In the genomic region with DNA sequence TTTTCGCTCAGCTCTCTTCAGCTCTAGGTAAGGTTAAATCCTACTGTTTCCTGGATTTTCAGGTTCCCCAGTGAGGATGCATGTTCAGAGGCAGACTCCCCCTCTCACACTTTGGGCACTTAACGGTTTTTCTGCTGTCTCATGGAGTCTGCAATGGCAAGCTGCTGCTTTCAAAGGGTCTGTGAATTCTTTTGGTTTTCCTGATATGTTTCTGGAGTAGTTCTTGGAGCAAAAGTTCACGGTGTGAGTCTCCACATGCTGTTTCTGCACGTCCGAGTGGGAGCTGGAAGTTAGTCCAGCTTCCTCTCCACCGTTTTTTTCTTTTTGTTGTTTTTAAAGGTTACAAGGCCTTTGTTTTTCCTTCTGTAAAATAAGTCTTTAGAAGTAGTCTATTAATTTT, we compare ENCODE assay signal across 11 cellular contexts. TPM values are rescaled to one million over a fixed set of nuclear protein-coding genes. Genes with fewer than 3 reads are reported as not detected.
A peak's percentile ranks its signal among the peaks of the same experiment; 100 is the strongest.
DNase-seq lines count a peak whose midpoint lies in the region; ATAC-seq, FAIRE-seq and TF ChIP-seq lines count a peak whose summit lies in the region.
"Had no signal": no experiment of that assay in that cellular context is flagged by ENCODE, and none has a peak within 500 bp of the region (broad histone marks: within the 10 kb centered on the region; RNA-seq: fewer than 3 reads in every experiment).

No MANE protein-coding gene starts in this region.

- H4K91ac ChIP-seq in mesenchymal stem cell (ENCODE audit: low read length) = no peak overlapping the region

- no peak overlapping the region for H2BK15ac ChIP-seq in mesenchymal stem cell (ENCODE audit: low read depth, poor library complexity, severe bottlenecking)

- 90% methylated on average over 6 of the region's 6 CpGs for WGBS in A549 (ENCODE audit: missing lambda C conversion rate)
- WGBS in mesenchymal stem cell = 68% methylated on average over 6 of the region's 6 CpGs

- TF ChIP-seq RAD21 in A549 (conservative IDR thresholded peaks at IDR 0.05 in 1 of 2, IDR thresholded peaks at IDR 0.05 in 1 of 2) (no peak), HCT116 (IDR thresholded peaks at IDR 0.05; ENCODE audit: low read depth) (no peak)

- in situ Hi-C loops in brain microvascular endothelial cell (cut with HindIII; ENCODE audit: low pct_ligation_motif_present, low sequenced_read_pairs) = no loop called here

- intact Hi-C loops in HCT116 (cut with micrococcal nuclease) = no loop called here
- intact Hi-C loops in left colon (cut with DNase I, micrococcal nuclease) = no loop called here

- H3K14ac ChIP-seq in mesenchymal stem cell (ENCODE audit: low read length in 2 of 2) = no peak overlapping the region

- TF ChIP-seq EP300 in A549 (IDR thresholded peaks at IDR 0.05) = no peak

- H3K27me3 ChIP-seq in HCT116 (ENCODE audit: insufficient read depth, low read length) (no peaks in the 10 kb centered on the region), brain microvascular endothelial cell (replicated peaks) (no peaks in the 10 kb centered on the region), mesenchymal stem cell (ENCODE audit: control insufficient read depth in 1 of 2, insufficient read depth in 1 of 2, low read length in 2 of 2) (no peaks in the 10 kb centered on the region)
- H3K27me3 ChIP-seq: upper lobe of right lung had no signal

- H4K8ac ChIP-seq in mesenchymal stem cell (ENCODE audit: low read length) = no peak overlapping the region

- CTCF ChIA-PET in A549 (lab: Yijun Ruan, JAX) = interaction anchor here (1.2 to 1.3 kb wide), 2 partner anchors 12 to 23 kb away, joined by 3 read pairs; no protein-coding TSS in a partner anchor
- CTCF ChIA-PET in HCT116 (lab: Charles Lee) = no interaction called here

- TF ChIP-seq POLR2A in A549 (IDR thresholded peaks at IDR 0.05; ENCODE audit: low read length) (no peak), HCT116 (IDR thresholded peaks at IDR 0.05; ENCODE audit: borderline replicate concordance, extremely low read depth, insufficient read depth, insufficient read length) (no peak)

- H3K4me3 ChIP-seq in A549 (no peak overlapping the region), HCT116 (replicated peaks in 1 of 2; ENCODE audit: low read depth in 1 of 2, low read length in 2 of 2) (0 out of 4 replicates have a peak overlapping the region, but pooled peaks of 1 of the 2 experiments have one; percentile 25), brain microvascular endothelial cell (ENCODE audit: low read depth, low read length) (peak overlapping the region; percentile 6), mesenchymal stem cell (ENCODE audit: insufficient read depth in 1 of 2, low read depth in 1 of 2, low read length in 2 of 2) (no peak overlapping the region)
- H3K4me3 ChIP-seq: upper lobe of right lung had no signal

- BruUV-seq in HCT116 (replicated peaks; lab: Mats Ljungman, UMichigan) = no TSS peak

- H3K4ac ChIP-seq in mesenchymal stem cell (ENCODE audit: low read depth in 1 of 2, low read length in 2 of 2) = no peak overlapping the region

- no peak overlapping the region for H2AFZ ChIP-seq in HCT116 (ENCODE audit: low read depth, low read length, poor library complexity, severe bottlenecking)
- H2AFZ ChIP-seq in mesenchymal stem cell (ENCODE audit: low read depth, low read length) = no peak overlapping the region

- FAIRE-seq in A549 (lab: Jason Lieb, UNC) = no peak

- H3K9ac ChIP-seq in HCT116 (ENCODE audit: low read length) = peak overlapping the region; percentile 31
- H3K9ac ChIP-seq in mesenchymal stem cell (ENCODE audit: low read length) = no peak overlapping the region

- no peaks in the 10 kb centered on the region for H3K79me1 ChIP-seq in mesenchymal stem cell (replicated peaks; ENCODE audit: low read length, poor library complexity, severe bottlenecking)

- H2BK12ac ChIP-seq in mesenchymal stem cell (ENCODE audit: low read length in 2 of 2) = no peak overlapping the region

- H4K20me1 ChIP-seq in HCT116 (ENCODE audit: insufficient read depth) = no peaks in the 10 kb centered on the region

- no peaks in the 10 kb centered on the region for H3K36me3 ChIP-seq in HCT116 (ENCODE audit: control insufficient read depth in 1 of 2, insufficient read depth in 2 of 2, low read length in 2 of 2)
- H3K36me3 ChIP-seq in brain microvascular endothelial cell (replicated peaks) = no peaks in the 10 kb centered on the region
- no peaks in the 10 kb centered on the region for H3K36me3 ChIP-seq in mesenchymal stem cell (ENCODE audit: control insufficient read depth in 1 of 2, insufficient read depth in 2 of 2, low read depth in 1 of 2, low read length in 2 of 2)
- H3K36me3 ChIP-seq: upper lobe of right lung had no signal

- TF ChIP-seq CTCF in A549 (IDR thresholded peaks at IDR 0.05) (no peak), HCT116 (IDR thresholded peaks at IDR 0.05 in 2 of 3, conservative IDR thresholded peaks at IDR 0.05 in 1 of 3; ENCODE audit: borderline replicate concordance in 1 of 3, insufficient read depth in 1 of 3, low read depth in 2 of 3, low read length in 2 of 3) (no peak), brain microvascular endothelial cell (IDR thresholded peaks at IDR 0.05; ENCODE audit: low read depth, low read length, missing control alignments) (no peak)

- H3K4me2 ChIP-seq in A549 (peak overlapping the region; percentile 47), HCT116 (ENCODE audit: low read length) (peak overlapping the region; percentile 58), mesenchymal stem cell (ENCODE audit: low read length, poor library complexity, severe bottlenecking) (no peak overlapping the region)

- H2AK5ac ChIP-seq in mesenchymal stem cell (ENCODE audit: low read length, severe bottlenecking) = no peak overlapping the region

- H3K23ac ChIP-seq in mesenchymal stem cell (ENCODE audit: low read length in 2 of 2) = no peak overlapping the region

- peak overlapping the region; percentile 65 to 80 for H3K27ac ChIP-seq in A549
- H3K27ac ChIP-seq in HCT116 (ENCODE audit: low read depth, low read length) = peak overlapping the region; percentile 73
- peak overlapping the region; percentile 91 for H3K27ac ChIP-seq in brain microvascular endothelial cell
- H3K27ac ChIP-seq in mesenchymal stem cell (ENCODE audit: low read length, poor library complexity, severe bottlenecking) = peak overlapping the region; percentile 47
- H3K27ac ChIP-seq: upper lobe of right lung had no signal

- RAD21 ChIA-PET in HCT116 (lab: Charles Lee; ENCODE audit: low non-redundant PET in 1 of 2, low total read pairs in 2 of 2, uncharacterized antibody in 2 of 2, unreplicated experiment in 2 of 2) = no interaction called here

- H2BK5ac ChIP-seq in mesenchymal stem cell (ENCODE audit: low read depth, low read length, poor library complexity, severe bottlenecking) = no peak overlapping the region

- peaks cover 15% of the 10 kb centered on the region for H3K79me2 ChIP-seq in HCT116 (ENCODE audit: insufficient read depth, low read length)

- POLR2A ChIA-PET in A549 (lab: Yijun Ruan, JAX) (interaction anchor here (0.6 kb wide), 1 partner anchor 44 kb away, joined by 5 read pairs; no protein-coding TSS in a partner anchor), HCT116 (lab: Charles Lee) (no interaction called here)

- no peak overlapping the region for H3K18ac ChIP-seq in mesenchymal stem cell (ENCODE audit: low read depth in 1 of 2, low read length in 2 of 2)

- H3K4me1 ChIP-seq in A549 (peaks cover 25% of the 10 kb centered on the region), HCT116 (ENCODE audit: control insufficient read depth in 1 of 2, insufficient read depth in 2 of 2, low read length in 2 of 2) (peaks cover 39 to 67% of the 10 kb centered on the region in 2 experiments), mesenchymal stem cell (ENCODE audit: control insufficient read depth, insufficient read depth, low read depth, low read length) (peaks cover 5% of the 10 kb centered on the region)

- H3K9me3 ChIP-seq in A549 (0 out of 3 replicates have a peak, but pooled peaks cover 2% of the 10 kb centered on the region), HCT116 (ENCODE audit: control insufficient read depth in 1 of 2, insufficient read depth in 1 of 2, low read depth in 1 of 2, low read length in 2 of 2) (no peaks in the 10 kb centered on the region), mesenchymal stem cell (ENCODE audit: control insufficient read depth, low read length) (no peaks in the 10 kb centered on the region)
- H3K9me3 ChIP-seq: upper lobe of right lung had no signal

- ATAC-seq in A549 (no peak), HCT116 (no peak), left colon (no peak), GM18519 (IDR thresholded peaks at IDR 0.05; ENCODE audit: low FRiP score, unreplicated experiment) (no peak)

- peak overlapping the region; percentile 5 for H2BK120ac ChIP-seq in mesenchymal stem cell (ENCODE audit: low read depth, low read length)

- DNase-seq in A549 (ENCODE audit: low read depth in 1 of 2, low spot score in 1 of 2) (no peak), HCT116 (ENCODE audit: low read depth, low spot score) (no peak), brain microvascular endothelial cell (peak; percentile 50), mesenchymal stem cell (peak; percentile 37), left colon (no peak), NCI-H345 treated with DMSO at 0.1 percent for 48 hours (lab: John Stamatoyannopoulos, UW; ENCODE audit: unreplicated experiment) (no peak), DMS153 (lab: John Stamatoyannopoulos, UW) (no peak)
- DNase-seq: C1 segment of cervical spinal cord, left cardiac atrium, upper lobe of right lung had no signal

- no peaks in the 10 kb centered on the region for H3K9me2 ChIP-seq in HCT116 (ENCODE audit: insufficient read depth)

TF ChIP-seq in A549, 52 proteins besides CTCF, POLR2A, EP300 and RAD21 (continues in another document):
- TF ChIP-seq ZFP36 (IDR thresholded peaks at IDR 0.05; ENCODE audit: borderline replicate concordance, partially characterized antibody) = no peak

TF ChIP-seq in HCT116, 20 proteins besides CTCF, POLR2A, EP300 and RAD21 (continues in another document):
- TF ChIP-seq YY1 (IDR thresholded peaks at IDR 0.05; ENCODE audit: extremely low read depth, insufficient replicate concordance, low read depth, low read length) (no peak), SIN3A (IDR thresholded peaks at IDR 0.05; ENCODE audit: low read depth) (no peak)

RNA-seq across cellular contexts. Expression of a gene that starts 35.5 kb away (rescaled TPM):
- polyA plus RNA-seq in A549 (2011; rRNA removed) (0.04 and 0.05 TPM in 2 replicates), A549 (2017; fragmentation: RNase III; extraction: RNeasy Plus Mini Kit Qiagen cat#74134 plus additional on column Dnase treatment) (0.01 to 0.03 TPM in 2 of 3 replicates, not detected in the other)
- polyA plus RNA-seq in A549 (2012; cell fraction: cytosol; rRNA removed) = not detected in 2 replicates
- polyA plus RNA-seq in A549 (2012; cell fraction: nucleus; rRNA removed) = not detected in 2 replicates
- polyA minus RNA-seq in A549 (2011; rRNA and poly(A)+ RNA removed) = not detected in 2 replicates
- total RNA-seq in HCT116 (2021; ENCODE audit: unreplicated experiment) (10.8 TPM), left colon (10 to 100 TPM; 22.8 to 29.2 TPM)
- polyA plus RNA-seq in HCT116 (2012) = 11.8 and 14.6 TPM in 2 replicates
- 0.14 TPM for polyA plus RNA-seq in mesenchymal stem cell (2013, experiment 1 of 2)
- 0.11 TPM for polyA plus RNA-seq in mesenchymal stem cell (2013, experiment 2 of 2)

Comparison
In these comparisons a context has a peak if more than half of its experiments do, and no peak if none do; other contexts are left out.
1. DNase-seq: peak in brain microvascular endothelial cell (single experiment) and mesenchymal stem cell (single experiment); none in A549 (0 of 2), HCT116 (single experiment), left colon (0 of 2), NCI-H345 treated with DMSO at 0.1 percent for 48 hours (single experiment) and DMS153 (single experiment).
2. Peak in every context shown above with its lines, with median percentiles within 50 percentile points of each other: H3K27ac ChIP-seq.